In the genomic region with DNA sequence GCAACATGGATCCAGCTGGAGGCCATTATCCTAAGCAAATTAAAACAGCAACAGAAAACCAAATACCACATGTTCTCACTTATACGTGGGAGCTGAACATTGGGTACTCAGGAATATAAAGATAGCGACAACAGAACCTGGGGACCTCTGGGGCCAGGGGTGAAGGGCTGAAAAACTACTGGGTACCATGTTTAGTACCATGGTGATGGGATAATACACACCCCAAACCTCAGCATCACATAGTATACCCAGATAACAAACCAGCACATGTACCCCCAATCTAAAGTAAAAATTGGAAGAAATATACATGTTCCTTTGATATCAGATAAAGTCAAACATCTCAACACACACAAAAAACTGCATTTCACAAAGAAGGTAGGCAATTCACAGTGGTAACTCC, we compare ENCODE assay signal across 26 cellular contexts.
"Had no signal": no experiment of that assay in that cellular context is flagged by ENCODE, and none has a peak within 500 bp of the region (broad histone marks: within the 10 kb centered on the region; RNA-seq: fewer than 3 reads in every experiment).

No MANE protein-coding gene starts in this region.

- H3K36me3 Mint-ChIP-seq: activated CD8-positive, alpha-beta memory T cell treated with anti-CD3 and anti-CD28 coated beads, Interleukin-2, amount 10 ng/mL, durations not matched to agents 7 days and 5 days; activated naive CD4-positive, alpha-beta T cell treated with anti-CD3 and anti-CD28 coated beads, Interleukin-2, amount 50 U/mL, for 72 hours; brain had no signal

- H3K27ac ChIP-seq: PC-9 had no signal

- H3K4me1 Mint-ChIP-seq: activated B cell treated with CpG ODN at 0.5 μM for 24 hours; activated CD4-positive, alpha-beta T cell treated with anti-CD3 and anti-CD28 coated beads, Interleukin-2, amount 10 ng/mL, durations not matched to agents 24 days and 14 days; activated CD8-positive, alpha-beta memory T cell treated with anti-CD3 and anti-CD28 coated beads, Interleukin-2, amount 10 ng/mL, durations not matched to agents 7 days and 5 days; activated naive CD8-positive, alpha-beta T cell treated with anti-CD3 and anti-CD28 coated beads, Interleukin-2, amount 50 U/mL, for 24 hours; brain; T-helper 17 cell had no signal

- ATAC-seq: activated CD8-positive, alpha-beta memory T cell treated with anti-CD3 and anti-CD28 coated beads, Interleukin-2, amount 10 ng/mL, durations not matched to agents 7 days and 5 days; activated naive CD4-positive, alpha-beta T cell treated with anti-CD3 and anti-CD28 coated beads, Interleukin-2, amount 50 U/mL, for 72 hours; activated naive CD8-positive, alpha-beta T cell treated with anti-CD3 and anti-CD28 coated beads, Interleukin-2, amount 50 U/mL, for 24 hours; T-helper 17 cell had no signal

- H3K4me3 ChIP-seq: PC-9 had no signal

- H3K4me3 Mint-ChIP-seq: activated B cell treated with CpG ODN at 0.5 μM for 24 hours; activated CD4-positive, alpha-beta T cell treated with anti-CD3 and anti-CD28 coated beads, Interleukin-2, amount 10 ng/mL, durations not matched to agents 24 days and 14 days; activated CD8-positive, alpha-beta memory T cell treated with anti-CD3 and anti-CD28 coated beads, Interleukin-2, amount 10 ng/mL, durations not matched to agents 7 days and 5 days; activated naive CD8-positive, alpha-beta T cell treated with anti-CD3 and anti-CD28 coated beads, Interleukin-2, amount 50 U/mL, for 24 hours; activated T-cell treated with anti-CD3 and anti-CD28 coated beads, Interleukin-2, amount 50 U/mL, for 24 hours; activated T-helper 1 cell treated with anti-CD3 and anti-CD28 coated beads, Interleukin-12 subunit alpha, Interleukin-12 subunit beta, Interleukin-2, Interleukin-4 antibody, amounts not matched to agents 30 ng/mL and 10 ng/mL and 1 ng/mL, durations not matched to agents 14 hours and 24 hours and 36 hours; brain; T-helper 17 cell had no signal

- DNase-seq: activated B cell treated with CpG ODN at 0.5 μM for 24 hours; activated CD4-positive, alpha-beta T cell treated with anti-CD3 and anti-CD28 coated beads for 1 hour; activated CD4-positive, alpha-beta T cell treated with anti-CD3 and anti-CD28 coated beads, Interleukin-2, amount 10 ng/mL, durations not matched to agents 24 days and 14 days; activated CD4-positive, alpha-beta T cell treated with anti-CD3 and anti-CD28 coated beads, Interleukin-2, amount 50 U/mL, for 48 hours; activated CD8-positive, alpha-beta memory T cell treated with anti-CD3 and anti-CD28 coated beads, Interleukin-2, amount 10 ng/mL, durations not matched to agents 7 days and 5 days; activated effector memory CD4-positive, alpha-beta T cell treated with anti-CD3 and anti-CD28 coated beads, Interleukin-2, amount 50 U/mL, for 16 hours; activated naive CD4-positive, alpha-beta T cell treated with Interleukin-2 at 50 U/mL for 16 hours; activated naive CD8-positive, alpha-beta T cell treated with anti-CD3 and anti-CD28 coated beads, Interleukin-2, amount 50 U/mL, for 24 hours; activated T-cell treated with anti-CD3 and anti-CD28 coated beads, Interleukin-2, amount 50 U/mL, for 24 hours; amygdala; Kasumi-1; KBM-7; NCI-H1092; NCI-H1417 treated with DMSO at 0.1 percent for 48 hours; NCI-H1694; NCI-H2029 treated with DMSO at 0.1 percent for 48 hours; NCI-H345; NCI-H510A treated with DMSO at 0.1 percent for 48 hours; NCI-H69; SHP77 treated with DMSO at 0.1 percent for 48 hours; T-helper 17 cell; T-helper 9 cell had no signal

- H3K27ac Mint-ChIP-seq: activated B cell treated with CpG ODN at 0.5 μM for 24 hours; activated CD4-positive, alpha-beta T cell treated with anti-CD3 and anti-CD28 coated beads, Interleukin-2, amount 10 ng/mL, durations not matched to agents 24 days and 14 days; activated CD8-positive, alpha-beta memory T cell treated with anti-CD3 and anti-CD28 coated beads, Interleukin-2, amount 10 ng/mL, durations not matched to agents 7 days and 5 days; activated naive CD4-positive, alpha-beta T cell treated with anti-CD3 and anti-CD28 coated beads, Interleukin-2, amount 50 U/mL, for 72 hours; activated naive CD8-positive, alpha-beta T cell treated with anti-CD3 and anti-CD28 coated beads, Interleukin-2, amount 50 U/mL, for 24 hours; activated T-cell treated with anti-CD3 and anti-CD28 coated beads, Interleukin-2, amount 50 U/mL, for 24 hours; activated T-helper 1 cell treated with anti-CD3 and anti-CD28 coated beads, Interleukin-12 subunit alpha, Interleukin-12 subunit beta, Interleukin-2, Interleukin-4 antibody, amounts not matched to agents 30 ng/mL and 10 ng/mL and 1 ng/mL, durations not matched to agents 14 hours and 24 hours and 36 hours; brain; T-helper 17 cell had no signal

- H3K27me3 Mint-ChIP-seq: activated B cell treated with CpG ODN at 0.5 μM for 24 hours; activated CD4-positive, alpha-beta T cell treated with anti-CD3 and anti-CD28 coated beads, Interleukin-2, amount 10 ng/mL, durations not matched to agents 24 days and 14 days; activated CD8-positive, alpha-beta memory T cell treated with anti-CD3 and anti-CD28 coated beads, Interleukin-2, amount 10 ng/mL, durations not matched to agents 7 days and 5 days; activated naive CD8-positive, alpha-beta T cell treated with anti-CD3 and anti-CD28 coated beads, Interleukin-2, amount 50 U/mL, for 24 hours; activated T-cell treated with anti-CD3 and anti-CD28 coated beads, Interleukin-2, amount 50 U/mL, for 24 hours; T-helper 17 cell had no signal
